Comparison of ENCODE assay signal across 10 cellular contexts in genomic region chr20:1184260-1184637, GRCh38. TPM values are rescaled to one million over a fixed set of nuclear protein-coding genes. Genes with fewer than 3 reads are reported as not detected.
DNase-seq lines count a peak whose midpoint lies in the region; ATAC-seq, FAIRE-seq and TF ChIP-seq lines count a peak whose summit lies in the region.
"Had no signal": no experiment of that assay in that cellular context is flagged by ENCODE, and none has a peak within 500 bp of the region (broad histone marks: within the 10 kb centered on the region; RNA-seq: fewer than 3 reads in every experiment).

No MANE protein-coding gene starts in this region.

- WGBS in mesodermal cell (ENCODE audit: insufficient coverage in 2 of 2), 2 experiments = 61 to 70% methylated on average over 3 of the region's 13 CpGs

- DNase-seq in stimulated activated naive CD8-positive, alpha-beta T cell treated with anti-CD3 and anti-CD28 coated beads, Interleukin-15, Interleukin-2, amounts not matched to agents 100 U/mL and 50 U/mL, for 24 hours = no peak
- DNase-seq in urothelium cell line (ENCODE audit: low spot score) (no peak), UCSD-AML1 (lab: John Stamatoyannopoulos, UW; ENCODE audit: unreplicated experiment) (no peak), GM03348 (ENCODE audit: low spot score) (no peak), RPMI8226 (no peak)

- peaks cover 11% of the 10 kb centered on the region for H3K4me1 Mint-ChIP-seq in stimulated activated naive CD8-positive, alpha-beta T cell treated with anti-CD3 and anti-CD28 coated beads, Interleukin-15, Interleukin-2, amounts not matched to agents 100 ng/mL and 50 ng/mL, for 24 hours (ENCODE audit: low read depth)
- H3K4me1 Mint-ChIP-seq in brain = peaks cover 21% of the 10 kb centered on the region

- peaks cover 15% of the 10 kb centered on the region for H3K36me3 ChIP-seq in mesodermal cell (ENCODE audit: control insufficient read depth, insufficient read depth, low read length)

- TF ChIP-seq CTCF in brain (conservative IDR thresholded peaks at IDR 0.05) = no peak

- peaks cover 29% of the 10 kb centered on the region for H3K27me3 Mint-ChIP-seq in stimulated activated naive CD8-positive, alpha-beta T cell treated with anti-CD3 and anti-CD28 coated beads, Interleukin-15, Interleukin-2, amounts not matched to agents 100 ng/mL and 50 ng/mL, for 24 hours
- H3K27me3 Mint-ChIP-seq in brain = peaks cover 31% of the 10 kb centered on the region

- H3K4me3 ChIP-seq in mesodermal cell (ENCODE audit: extremely low read depth, insufficient read depth, low read length, poor library complexity, severe bottlenecking) = peak overlapping the region; percentile 58

- H3K4me3 Mint-ChIP-seq in stimulated activated naive CD8-positive, alpha-beta T cell treated with anti-CD3 and anti-CD28 coated beads, Interleukin-15, Interleukin-2, amounts not matched to agents 100 ng/mL and 50 ng/mL, for 24 hours = peak overlapping the region; percentile 75
- peak overlapping the region; percentile 86 to 89 (median 87) for H3K4me3 Mint-ChIP-seq in brain

- no peaks in the 10 kb centered on the region for H3K9me3 ChIP-seq in mesodermal cell (ENCODE audit: control insufficient read depth, low read length)

- H3K4me1 ChIP-seq in mesodermal cell (ENCODE audit: control insufficient read depth, insufficient read depth, low read length, poor library complexity, severe bottlenecking) = peaks cover 30% of the 10 kb centered on the region

- no peak overlapping the region for H3K27ac ChIP-seq in mesodermal cell (ENCODE audit: low read depth, low read length, severe bottlenecking)

- ATAC-seq in stimulated activated naive CD8-positive, alpha-beta T cell treated with anti-CD3 and anti-CD28 coated beads, Interleukin-15, Interleukin-2, amounts not matched to agents 100 U/mL and 50 U/mL, for 24 hours = no peak
- ATAC-seq: sciatic nerve had no signal

- no peaks in the 10 kb centered on the region for H3K9me3 Mint-ChIP-seq in stimulated activated naive CD8-positive, alpha-beta T cell treated with anti-CD3 and anti-CD28 coated beads, Interleukin-15, Interleukin-2, amounts not matched to agents 100 ng/mL and 50 ng/mL, for 24 hours
- peaks cover 0 to 2% (median 0%) of the 10 kb centered on the region in 5 experiments for H3K9me3 Mint-ChIP-seq in brain

- peak overlapping the region; percentile 54 for H3K27ac Mint-ChIP-seq in stimulated activated naive CD8-positive, alpha-beta T cell treated with anti-CD3 and anti-CD28 coated beads, Interleukin-15, Interleukin-2, amounts not matched to agents 100 ng/mL and 50 ng/mL, for 24 hours
- H3K27ac Mint-ChIP-seq in brain = peak overlapping the region in 4 of 5 experiments; percentile 25 to 87 (median 50)

- peak; percentile 69 for FAIRE-seq in urothelium cell line (lab: Jason Lieb, UNC)
- FAIRE-seq: keratinocyte had no signal

- H3K36me3 Mint-ChIP-seq in stimulated activated naive CD8-positive, alpha-beta T cell treated with anti-CD3 and anti-CD28 coated beads, Interleukin-15, Interleukin-2, amounts not matched to agents 100 ng/mL and 50 ng/mL, for 24 hours (ENCODE audit: low read depth) = peaks cover 4% of the 10 kb centered on the region
- peaks cover 4% of the 10 kb centered on the region for H3K36me3 Mint-ChIP-seq in brain

RNA-seq across cellular contexts. Expression of gene TMEM74B, which starts 0.5 kb away (rescaled TPM):
- polyA plus RNA-seq in brain (ENCODE audit: insufficient read depth, low read depth, low replicate concordance) = 4.0 TPM
- polyA plus RNA-seq in mesodermal cell (2013, experiment 1 of 2) = 14.7 TPM
- 11.1 TPM for polyA plus RNA-seq in mesodermal cell (2013, experiment 2 of 2)

RNA-seq across cellular contexts. Expression of gene C20orf202, which starts 19.0 kb away (rescaled TPM):
- 0.27 TPM for polyA plus RNA-seq in brain (ENCODE audit: insufficient read depth, low read depth, low replicate concordance)
- polyA plus RNA-seq in mesodermal cell (2013, experiment 1 of 2) = 0.66 TPM
- not detected for polyA plus RNA-seq in mesodermal cell (2013, experiment 2 of 2)
- polyA plus RNA-seq: keratinocyte had no signal

RNA-seq across cellular contexts. Expression of gene RAD21L1, which starts 41.6 kb away (rescaled TPM):
- polyA plus RNA-seq in brain (ENCODE audit: insufficient read depth, low read depth, low replicate concordance) = not detected
- 0.88 TPM for polyA plus RNA-seq in mesodermal cell (2013, experiment 1 of 2)
- 0.66 TPM for polyA plus RNA-seq in mesodermal cell (2013, experiment 2 of 2)
- polyA plus RNA-seq: keratinocyte had no signal
